In the genomic region with DNA sequence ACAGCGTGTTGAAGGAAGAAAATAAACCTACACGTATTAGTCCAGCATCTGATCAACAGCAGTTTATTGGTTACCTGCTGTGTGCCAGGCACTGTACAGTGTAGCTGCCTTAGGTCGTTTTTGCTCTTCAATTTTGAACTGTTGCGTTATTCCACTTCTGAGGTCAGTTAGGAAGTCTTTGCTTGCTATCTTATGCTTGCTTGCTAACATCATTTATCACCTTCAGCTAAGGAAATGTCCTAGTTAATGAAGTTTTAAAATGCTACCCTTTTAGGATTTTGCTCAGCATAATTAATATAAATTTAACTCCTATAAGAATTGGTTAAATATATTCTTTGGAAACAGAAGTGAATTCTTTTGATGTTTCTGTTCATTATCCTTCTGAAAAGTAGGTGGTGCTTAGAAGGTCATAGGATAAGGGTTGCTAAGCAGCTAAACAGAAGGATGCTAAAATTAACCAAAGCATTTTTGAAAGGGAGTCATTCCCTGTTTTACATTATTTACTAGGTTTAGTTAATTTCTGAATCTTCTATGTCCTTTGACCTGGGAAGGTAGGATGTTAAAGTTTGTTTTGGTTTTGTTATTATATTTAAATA, we compare ENCODE assay signal across 12 cellular contexts. TPM values are rescaled to one million over a fixed set of nuclear protein-coding genes. Genes with fewer than 3 reads are reported as not detected.
DNase-seq lines count a peak whose midpoint lies in the region; ATAC-seq and TF ChIP-seq lines count a peak whose summit lies in the region.
"Had no signal": no experiment of that assay in that cellular context is flagged by ENCODE, and none has a peak within 500 bp of the region (broad histone marks: within the 10 kb centered on the region; RNA-seq: fewer than 3 reads in every experiment).

No MANE protein-coding gene starts in this region.

- no peaks in the 10 kb centered on the region for H3K36me3 Mint-ChIP-seq in activated naive CD8-positive, alpha-beta T cell treated with anti-CD3 and anti-CD28 coated beads, Interleukin-2, amount 10 ng/mL, durations not matched to agents 7 days and 5 days
- peaks cover 2% of the 10 kb centered on the region for H3K36me3 Mint-ChIP-seq in activated naive CD8-positive, alpha-beta T cell treated with anti-CD3 and anti-CD28 coated beads, Interleukin-2, amount 50 U/mL, for 24 hours (ENCODE audit: low read depth)

- dilution Hi-C loops in IMR-90 (cut with HindIII; ENCODE audit: low sequenced_read_pairs, unreplicated experiment): no loop called here

- no peak for TF ChIP-seq CTCF in IMR-90 (conservative IDR thresholded peaks at IDR 0.05; ENCODE audit: low read depth, low read length)
- no peak for TF ChIP-seq CTCF in esophagus muscularis mucosa (IDR thresholded peaks at IDR 0.05)
- no peak for TF ChIP-seq CTCF in psoas muscle (IDR thresholded peaks at IDR 0.05)

- H3K56ac ChIP-seq in IMR-90 (ENCODE audit: extremely low read depth, insufficient read depth, low read length): no peak overlapping the region

- H3K4me1 Mint-ChIP-seq in activated naive CD8-positive, alpha-beta T cell treated with anti-CD3 and anti-CD28 coated beads, Interleukin-2, amount 10 ng/mL, durations not matched to agents 7 days and 5 days: peaks cover 58% of the 10 kb centered on the region
- H3K4me1 Mint-ChIP-seq in activated naive CD8-positive, alpha-beta T cell treated with anti-CD3 and anti-CD28 coated beads, Interleukin-2, amount 50 U/mL, for 24 hours: peaks cover 73% of the 10 kb centered on the region

- H3K9me1 ChIP-seq in IMR-90 (ENCODE audit: insufficient read depth, low read length): peaks cover 23% of the 10 kb centered on the region

- H3K36me3 ChIP-seq in IMR-90 (ENCODE audit: control insufficient read depth, insufficient read depth, low read length): no peaks in the 10 kb centered on the region
- no peaks in the 10 kb centered on the region for H3K36me3 ChIP-seq in esophagus muscularis mucosa
- no peaks in the 10 kb centered on the region for H3K36me3 ChIP-seq in psoas muscle (ENCODE audit: insufficient read depth in 1 of 2, low read depth in 1 of 2)

- peak overlapping the region; percentile 96 for H3K4me3 Mint-ChIP-seq in activated naive CD8-positive, alpha-beta T cell treated with anti-CD3 and anti-CD28 coated beads, Interleukin-2, amount 10 ng/mL, durations not matched to agents 7 days and 5 days
- H3K4me3 Mint-ChIP-seq in activated naive CD8-positive, alpha-beta T cell treated with anti-CD3 and anti-CD28 coated beads, Interleukin-2, amount 50 U/mL, for 24 hours: no peak overlapping the region

- no peak overlapping the region for H2BK15ac ChIP-seq in IMR-90 (ENCODE audit: low read depth, low read length)

- no peak for ATAC-seq in activated naive CD8-positive, alpha-beta T cell treated with anti-CD3 and anti-CD28 coated beads, Interleukin-2, amount 10 ng/mL, durations not matched to agents 7 days and 5 days (ENCODE audit: low read depth)
- no peak for ATAC-seq in activated naive CD8-positive, alpha-beta T cell treated with anti-CD3 and anti-CD28 coated beads, Interleukin-2, amount 50 U/mL, for 24 hours
- ATAC-seq in IMR-90 (ENCODE audit: low read depth): no peak
- no peak for ATAC-seq in psoas muscle
- no peak for ATAC-seq in HG03095 (IDR thresholded peaks at IDR 0.05; ENCODE audit: unreplicated experiment)
- no peak for ATAC-seq in HG02970 (IDR thresholded peaks at IDR 0.05; ENCODE audit: low FRiP score, unreplicated experiment)

- H4K91ac ChIP-seq in IMR-90 (ENCODE audit: insufficient read depth, low read depth, low read length): no peak overlapping the region

- no peak overlapping the region for H2BK20ac ChIP-seq in IMR-90 (ENCODE audit: low read depth, low read length)

- H3K27ac ChIP-seq in IMR-90 (ENCODE audit: insufficient read depth, low read length): no peak overlapping the region
- H3K27ac ChIP-seq in esophagus muscularis mucosa (replicated peaks in 1 of 4): peak overlapping the region; percentile 95 to 99 (median 98)
- peak overlapping the region; percentile 81 for H3K27ac ChIP-seq in psoas muscle

- H3K4me2 ChIP-seq in IMR-90 (ENCODE audit: low read depth, low read length): no peak overlapping the region

- H4K5ac ChIP-seq in IMR-90 (ENCODE audit: low read depth, low read length): no peak overlapping the region

- H3K27me3 Mint-ChIP-seq in activated naive CD8-positive, alpha-beta T cell treated with anti-CD3 and anti-CD28 coated beads, Interleukin-2, amount 10 ng/mL, durations not matched to agents 7 days and 5 days: no peaks in the 10 kb centered on the region
- H3K27me3 Mint-ChIP-seq in activated naive CD8-positive, alpha-beta T cell treated with anti-CD3 and anti-CD28 coated beads, Interleukin-2, amount 50 U/mL, for 24 hours: no peaks in the 10 kb centered on the region

- H4K20me1 ChIP-seq in IMR-90 (ENCODE audit: insufficient read depth, low read length): peaks cover 67% of the 10 kb centered on the region

- H3K27me3 ChIP-seq in IMR-90 (ENCODE audit: control insufficient read depth, insufficient read depth, low read length) (no peaks in the 10 kb centered on the region), esophagus muscularis mucosa (no peaks in the 10 kb centered on the region), psoas muscle (ENCODE audit: insufficient read depth in 3 of 3, low read length in 2 of 3) (no peaks in the 10 kb centered on the region)

- H3K79me1 ChIP-seq in IMR-90 (ENCODE audit: low read depth in 1 of 2, low read length in 2 of 2): peaks cover 14 to 47% of the 10 kb centered on the region in 2 experiments

- in situ Hi-C loops in IMR-90 (cut with MboI; ENCODE audit: low sequenced_read_pairs): no loop called here

- H2AFZ ChIP-seq in IMR-90 (replicated peaks; ENCODE audit: low read length, poor library complexity): no peak overlapping the region

- H2BK120ac ChIP-seq in IMR-90 (ENCODE audit: low read depth, low read length): no peak overlapping the region

- POLR2A ChIA-PET in activated naive CD8-positive, alpha-beta T cell treated with anti-CD3 and anti-CD28 coated beads, Interleukin-2, amount 10 ng/mL, durations not matched to agents 7 days and 5 days (lab: Charles Lee): interaction anchor here (1.1 kb wide), 1 partner anchor 27 kb away, joined by 3 read pairs; no protein-coding TSS in a partner anchor
- POLR2A ChIA-PET in IMR-90 (lab: Charles Lee; ENCODE audit: unreplicated experiment): interaction anchor here (0.7 kb wide), 1 partner anchor 134 kb away, joined by 3 read pairs; no protein-coding TSS in a partner anchor

- no peak overlapping the region for H3K4ac ChIP-seq in IMR-90 (ENCODE audit: low read depth, low read length)

- H4K8ac ChIP-seq in IMR-90 (ENCODE audit: low read depth in 2 of 2, low read length in 2 of 2): no peak overlapping the region

- no peak for TF ChIP-seq RAD21 in IMR-90 (IDR thresholded peaks at IDR 0.05; ENCODE audit: low read length)

- WGBS in IMR-90 (ENCODE audit: extremely low coverage in 2 of 2, insufficient read length in 1 of 2), 2 experiments: no CpG with 5 or more reads among the region's 4 CpGs
- WGBS in esophagus muscularis mucosa: 65% methylated on average over 4 of the region's 4 CpGs
- WGBS in psoas muscle, 3 donors: 62 to 77% (median 66%) methylated on average over 4 of the region's 4 CpGs

- H2AK9ac ChIP-seq in IMR-90 (replicated peaks; ENCODE audit: low read depth, low read length, poor library complexity): no peak overlapping the region

- H3K4me3 ChIP-seq in IMR-90 (ENCODE audit: insufficient read depth, low read depth, low read length) (no peak overlapping the region), esophagus muscularis mucosa (no peak overlapping the region), psoas muscle (no peak overlapping the region)

- CTCF ChIA-PET in IMR-90 (lab: Yijun Ruan, JAX): interaction anchor here (0.8 kb wide), 1 partner anchor 64 kb away, joined by 3 read pairs; no protein-coding TSS in a partner anchor

- no peak overlapping the region for H3K18ac ChIP-seq in IMR-90 (ENCODE audit: low read depth, low read length)

- no peak overlapping the region for H2BK5ac ChIP-seq in IMR-90 (ENCODE audit: low read depth, low read length, poor library complexity, severe bottlenecking)

- no peak for DNase-seq in activated naive CD8-positive, alpha-beta T cell treated with anti-CD3 and anti-CD28 coated beads, Interleukin-2, amount 10 ng/mL, durations not matched to agents 7 days and 5 days
- DNase-seq in activated naive CD8-positive, alpha-beta T cell treated with anti-CD3 and anti-CD28 coated beads, Interleukin-2, amount 50 U/mL, for 24 hours: no peak
- DNase-seq in IMR-90 (no peak), esophagus muscularis mucosa (ENCODE audit: extremely low spot score) (no peak), psoas muscle (no peak)
- no peak for DNase-seq in activated CD4-positive, CD25-positive, alpha-beta regulatory T cell (lab: John Stamatoyannopoulos, UW)
- DNase-seq: cerebellar nuclear complex; EL; NCI-H1105 treated with DMSO at 0.1 percent for 48 hours; stimulated activated naive CD4-positive, alpha-beta T cell treated with Interleukin-2 at 50 U/mL for 16 hours had no signal

- no peak overlapping the region for H3K14ac ChIP-seq in IMR-90 (replicated peaks; ENCODE audit: low read depth, low read length)

- no peak overlapping the region for H3K27ac Mint-ChIP-seq in activated naive CD8-positive, alpha-beta T cell treated with anti-CD3 and anti-CD28 coated beads, Interleukin-2, amount 10 ng/mL, durations not matched to agents 7 days and 5 days
- no peak overlapping the region for H3K27ac Mint-ChIP-seq in activated naive CD8-positive, alpha-beta T cell treated with anti-CD3 and anti-CD28 coated beads, Interleukin-2, amount 50 U/mL, for 24 hours

- intact Hi-C loops in IMR-90 (cut with micrococcal nuclease) (no loop called here), esophagus muscularis mucosa (cut with DNase I) (loop anchor here (5.0 kb wide), 1 partner anchor 56 kb away; no protein-coding TSS in a partner anchor), psoas muscle (cut with DNase I) (loop anchor here (5.0 to 10.0 kb wide), 2 partner anchors 41 to 104 kb away; no protein-coding TSS in a partner anchor)

- H3K9me3 ChIP-seq in IMR-90 (ENCODE audit: control insufficient read depth, insufficient read depth, low read length) (no peaks in the 10 kb centered on the region), esophagus muscularis mucosa (no peaks in the 10 kb centered on the region), psoas muscle (no peaks in the 10 kb centered on the region)

- H2AK5ac ChIP-seq in IMR-90 (ENCODE audit: low read depth, low read length): no peak overlapping the region

- TF ChIP-seq POLR2A in IMR-90 (IDR thresholded peaks at IDR 0.05; ENCODE audit: low read depth, low read length) (no peak), esophagus muscularis mucosa (IDR thresholded peaks at IDR 0.05; ENCODE audit: low read depth) (no peak)

- TF ChIP-seq EP300 in esophagus muscularis mucosa (IDR thresholded peaks at IDR 0.05): no peak

- H3K4me1 ChIP-seq in IMR-90 (ENCODE audit: control insufficient read depth, insufficient read depth, low read length) (peaks cover 12% of the 10 kb centered on the region), esophagus muscularis mucosa (peaks cover 47 to 80% (median 74%) of the 10 kb centered on the region in 4 donors), psoas muscle (peaks cover 48% of the 10 kb centered on the region)

- no TSS peak for BruUV-seq in IMR-90 (replicated peaks; lab: Mats Ljungman, UMichigan)

- H3K9ac ChIP-seq in IMR-90 (ENCODE audit: low read depth, low read length): no peak overlapping the region

- peak overlapping the region; percentile 22; the same call in 1 of the 2 replicates for H3K23ac ChIP-seq in IMR-90 (ENCODE audit: low read depth, low read length)

- no peaks in the 10 kb centered on the region for H3K9me3 Mint-ChIP-seq in activated naive CD8-positive, alpha-beta T cell treated with anti-CD3 and anti-CD28 coated beads, Interleukin-2, amount 10 ng/mL, durations not matched to agents 7 days and 5 days
- H3K9me3 Mint-ChIP-seq in activated naive CD8-positive, alpha-beta T cell treated with anti-CD3 and anti-CD28 coated beads, Interleukin-2, amount 50 U/mL, for 24 hours: no peaks in the 10 kb centered on the region

RNA-seq across cellular contexts. Expression of a gene that starts 3.4 kb away (rescaled TPM):
- 10 to 100 TPM; 37.0 to 39.1 TPM for total RNA-seq in activated naive CD8-positive, alpha-beta T cell treated with anti-CD3 and anti-CD28 coated beads, Interleukin-2, amount 10 ng/mL, durations not matched to agents 7 days and 5 days
- 8.4 and 8.6 TPM in 2 replicates for total RNA-seq in IMR-90 (2012; rRNA removed)
- polyA plus RNA-seq in IMR-90 (2012; rRNA removed): 4.7 and 14.5 TPM in 2 replicates
- polyA plus RNA-seq in IMR-90 (2012; cell fraction: cytosol; rRNA removed): 2.1 and 2.4 TPM in 2 replicates
- polyA plus RNA-seq in IMR-90 (2012; cell fraction: nucleus; rRNA removed; ENCODE audit: low replicate concordance): 13.2 and 13.5 TPM in 2 replicates
- 10 to 100 TPM; 17.7 to 36.6 (median 28.8) TPM for total RNA-seq in esophagus muscularis mucosa
- total RNA-seq in psoas muscle: 10 to 100 TPM; 32.7 to 49.4 (median 39.6) TPM
- 10 to 100 TPM in 1 of 3 donors, 1 to 10 TPM in 2; 4.6 to 15.1 (median 8.9) TPM for polyA plus RNA-seq in psoas muscle
